ENCODE assay signal across 33 cellular contexts in the genomic region with DNA sequence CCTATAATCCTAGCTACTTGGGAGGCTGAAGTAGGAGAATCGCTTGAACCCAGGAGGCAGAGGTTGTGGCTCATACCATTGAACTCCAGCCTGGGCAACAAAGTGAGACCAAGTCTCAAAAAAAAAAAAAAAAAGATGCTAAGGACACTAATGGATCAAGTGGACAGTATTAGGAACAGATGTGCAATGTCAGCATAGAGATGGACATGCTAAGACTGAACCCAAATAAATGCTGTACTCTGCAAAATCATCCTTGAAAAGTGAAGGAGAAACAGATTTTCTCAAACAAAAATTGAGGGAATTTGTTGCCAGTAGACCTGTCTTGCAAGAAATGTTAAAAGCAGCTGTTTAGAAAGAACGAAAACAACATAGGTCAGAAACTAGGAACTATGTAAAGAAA.
"Had no signal": no experiment of that assay in that cellular context is flagged by ENCODE, and none has a peak within 500 bp of the region (broad histone marks: within the 10 kb centered on the region; RNA-seq: fewer than 3 reads in every experiment).

No MANE protein-coding gene starts in this region.

- H3K27me3 ChIP-seq: adrenal gland, ascending aorta, body of pancreas, brain microvascular endothelial cell, breast epithelium, cardiac muscle cell had no signal

- H3K36me3 ChIP-seq: adrenal gland, ascending aorta, brain microvascular endothelial cell, breast epithelium, cardiac muscle cell had no signal

- ATAC-seq: activated naive CD4-positive, alpha-beta T cell treated with anti-CD3 and anti-CD28 coated beads, Interleukin-2, amount 50 U/mL, for 72 hours; activated naive CD8-positive, alpha-beta T cell treated with anti-CD3 and anti-CD28 coated beads, Interleukin-2, amount 50 U/mL, for 24 hours; activated T-cell treated with anti-CD3 and anti-CD28 coated beads, Interleukin-2, amount 50 U/mL, for 4 hours; activated T-cell treated with anti-CD3 and anti-CD28 coated beads, Interleukin-2, amount 50 U/mL, for 72 hours; activated T-helper 17 cell treated with anti-CD3 and anti-CD28 coated beads, Interleukin-2, amount 50 U/mL, for 72 hours; body of pancreas had no signal

- H3K27ac ChIP-seq: adrenal gland, ascending aorta, body of pancreas, brain microvascular endothelial cell, breast epithelium, cardiac muscle cell had no signal

- H3K4me3 ChIP-seq: adrenal gland, ascending aorta, body of pancreas, breast epithelium, cardiac muscle cell had no signal

- H3K4me1 ChIP-seq: adrenal gland, ascending aorta, breast epithelium had no signal

- H3K9me3 ChIP-seq: adrenal gland had no signal

- DNase-seq: activated effector memory CD4-positive, alpha-beta T cell treated with anti-CD3 and anti-CD28 coated beads, Interleukin-2, amount 50 U/mL, for 16 hours; activated effector memory CD4-positive, alpha-beta T cell treated with Interleukin-2 at 50 U/mL for 16 hours; activated gamma-delta T cell; activated gamma-delta T cell treated with Interleukin-2 at 50 U/mL for 16 hours; activated naive CD4-positive, alpha-beta T cell; activated naive CD4-positive, alpha-beta T cell treated with anti-CD3 and anti-CD28 coated beads for 36 hours; activated naive CD4-positive, alpha-beta T cell treated with anti-CD3 and anti-CD28 coated beads, Interleukin-2, amount 10 ng/mL, durations not matched to agents 7 days and 5 days; activated naive CD4-positive, alpha-beta T cell treated with anti-CD3 and anti-CD28 coated beads, Interleukin-2, amount 50 U/mL, for 16 hours; activated naive CD4-positive, alpha-beta T cell treated with Interleukin-2 at 50 U/mL for 16 hours; activated naive CD8-positive, alpha-beta T cell treated with anti-CD3 and anti-CD28 coated beads for 36 hours; activated naive CD8-positive, alpha-beta T cell treated with anti-CD3 and anti-CD28 coated beads, Interleukin-2, amount 10 ng/mL, durations not matched to agents 7 days and 5 days; activated naive CD8-positive, alpha-beta T cell treated with anti-CD3 and anti-CD28 coated beads, Interleukin-2, amount 50 U/mL, for 24 hours; activated T-cell treated with anti-CD3 and anti-CD28 coated beads, Interleukin-2, amount 50 U/mL, for 24 hours; activated T-cell treated with anti-CD3 and anti-CD28 coated beads, Interleukin-2, amount 50 U/mL, for 4 hours; activated T-cell treated with anti-CD3 and anti-CD28 coated beads, Interleukin-2, amount 50 U/mL, for 48 hours; activated T-cell treated with anti-CD3 and anti-CD28 coated beads, Interleukin-2, amount 50 U/mL, for 72 hours; adrenal gland; amniotic stem cell; amygdala; anterior cingulate cortex; aorta; body of pancreas; brain microvascular endothelial cell; caudate nucleus; central memory CD4-positive, alpha-beta T cell; cerebellar nuclear complex had no signal

- FAIRE-seq: astrocyte, bronchial epithelial cell had no signal
